11 cellular contexts compared by ENCODE assay signal in the genomic region with DNA sequence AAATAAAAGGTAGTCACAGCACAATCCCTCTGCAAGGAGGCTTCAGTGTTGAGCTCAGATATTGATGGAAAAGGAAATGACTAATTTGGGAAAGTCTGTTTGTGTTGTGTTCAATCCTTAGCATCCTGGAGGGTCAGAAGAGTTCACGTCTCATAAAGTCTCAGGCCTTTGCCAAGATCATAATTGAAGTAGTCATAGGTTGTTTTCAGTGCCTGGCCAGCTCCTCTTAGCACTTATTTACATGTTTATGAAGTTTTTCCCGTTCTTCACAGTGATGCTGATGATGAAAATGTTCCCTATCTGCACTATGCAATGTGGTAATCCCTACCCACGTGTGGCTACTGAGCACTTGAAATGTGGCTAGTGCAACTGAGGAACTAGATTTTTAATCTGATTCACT.
A peak's percentile ranks its signal among the peaks of the same experiment; 100 is the strongest.
DNase-seq lines count a peak whose midpoint lies in the region; ATAC-seq and TF ChIP-seq lines count a peak whose summit lies in the region.
"Had no signal": no experiment of that assay in that cellular context is flagged by ENCODE, and none has a peak within 500 bp of the region (broad histone marks: within the 10 kb centered on the region; RNA-seq: fewer than 3 reads in every experiment).

No MANE protein-coding gene starts in this region.

- H3K79me2 ChIP-seq in MM.1S (ENCODE audit: low read length) (no peaks in the 10 kb centered on the region), OCI-LY7 (ENCODE audit: insufficient read depth, low read depth, low read length) (no peaks in the 10 kb centered on the region)

- WGBS in sigmoid colon, 2 donors, result 50 to 58% methylated on average over 3 of the region's 3 CpGs

- CTCF ChIA-PET in RWPE1 (lab: Yijun Ruan, JAX) (no interaction called here), OCI-LY7 (lab: Charles Lee; ENCODE audit: unreplicated experiment) (interaction anchor here (0.6 kb wide), 1 partner anchor 151 kb away, joined by 3 read pairs; no protein-coding TSS in a partner anchor)

- no peak for TF ChIP-seq POLR2A in sigmoid colon (IDR thresholded peaks at IDR 0.05)

- TF ChIP-seq EP300 in sigmoid colon (IDR thresholded peaks at IDR 0.05), result no peak

- POLR2A ChIA-PET in RWPE1 (lab: Yijun Ruan, JAX; ENCODE audit: low non-redundant PET) (no interaction called here), OCI-LY7 (lab: Charles Lee) (interaction anchor here (0.8 to 0.9 kb wide), 2 partner anchors 16 to 49 kb away, joined by 3 read pairs; no protein-coding TSS in a partner anchor)

- H3K27ac ChIP-seq in RWPE1 (no peak overlapping the region), sigmoid colon (peak overlapping the region in 1 of 4 donors; percentile 39), MM.1S (ENCODE audit: low read length) (no peak overlapping the region), OCI-LY7 (ENCODE audit: low read depth, low read length, poor library complexity, severe bottlenecking) (no peak overlapping the region)
- H3K27ac ChIP-seq: KMS-11, thyroid gland had no signal

- TF ChIP-seq CTCF in RWPE1 (conservative IDR thresholded peaks at IDR 0.05; ENCODE audit: low read depth) (no peak), fibroblast of pulmonary artery (IDR thresholded peaks at IDR 0.05; ENCODE audit: low read length, missing control alignments) (no peak), sigmoid colon (IDR thresholded peaks at IDR 0.05) (no peak), MM.1S (IDR thresholded peaks at IDR 0.05; ENCODE audit: low read length) (no peak), OCI-LY7 (conservative IDR thresholded peaks at IDR 0.05; ENCODE audit: low read length) (no peak)

- no peaks in the 10 kb centered on the region for H3K27me3 ChIP-seq in sigmoid colon
- H3K27me3 ChIP-seq in MM.1S (replicated peaks; ENCODE audit: insufficient read depth, low read length), result no peaks in the 10 kb centered on the region
- H3K27me3 ChIP-seq: thyroid gland had no signal

- BruUV-seq in OCI-LY7 (replicated peaks; lab: Mats Ljungman, UMichigan), result no TSS peak

- H2AFZ ChIP-seq in MM.1S (ENCODE audit: low read length) (no peak overlapping the region), OCI-LY7 (ENCODE audit: low read length) (no peak overlapping the region)

- H3K9ac ChIP-seq in MM.1S (ENCODE audit: low read length), result no peak overlapping the region
- H3K9ac ChIP-seq: KMS-11 had no signal

- ATAC-seq in GM19463 (IDR thresholded peaks at IDR 0.05; ENCODE audit: unreplicated experiment), result no peak

- H3K4me3 ChIP-seq in fibroblast of pulmonary artery (replicated peaks; ENCODE audit: low read depth, low read length), result no peak overlapping the region
- no peak overlapping the region for H3K4me3 ChIP-seq in sigmoid colon
- H3K4me3 ChIP-seq in MM.1S (ENCODE audit: low read length), result no peak overlapping the region
- H3K4me3 ChIP-seq in OCI-LY7 (ENCODE audit: low read depth, low read length, poor library complexity, severe bottlenecking), result no peak overlapping the region
- H3K4me3 ChIP-seq: thyroid gland had no signal

- H3K4me2 ChIP-seq in MM.1S (ENCODE audit: low read depth, low read length), result no peak overlapping the region
- H3K4me2 ChIP-seq in OCI-LY7 (ENCODE audit: low read length), result no peak overlapping the region
- H3K4me2 ChIP-seq: KMS-11 had no signal

- no peaks in the 10 kb centered on the region for H3F3A ChIP-seq in MM.1S (ENCODE audit: insufficient read depth, low read length)

- H4K20me1 ChIP-seq in MM.1S (ENCODE audit: insufficient read depth, low read length) (no peaks in the 10 kb centered on the region), OCI-LY7 (ENCODE audit: insufficient read depth, low read length) (no peaks in the 10 kb centered on the region)

- H3K9me3 ChIP-seq in sigmoid colon (no peaks in the 10 kb centered on the region), MM.1S (replicated peaks; ENCODE audit: insufficient read depth, low read length) (no peaks in the 10 kb centered on the region), OCI-LY7 (ENCODE audit: low read length) (no peaks in the 10 kb centered on the region)
- H3K9me3 ChIP-seq: thyroid gland had no signal

- H3K9me2 ChIP-seq in MM.1S (replicated peaks; ENCODE audit: insufficient read depth, low read length) (no peaks in the 10 kb centered on the region), OCI-LY7 (ENCODE audit: insufficient read depth, low read length) (no peaks in the 10 kb centered on the region)

- H3K36me3 ChIP-seq in sigmoid colon (no peaks in the 10 kb centered on the region), MM.1S (replicated peaks; ENCODE audit: insufficient read depth, low read length) (no peaks in the 10 kb centered on the region), OCI-LY7 (ENCODE audit: insufficient read depth, low read length) (no peaks in the 10 kb centered on the region)
- H3K36me3 ChIP-seq: thyroid gland had no signal

- peaks cover 0 to 14% (median 8%) of the 10 kb centered on the region in 4 donors for H3K4me1 ChIP-seq in sigmoid colon
- no peaks in the 10 kb centered on the region for H3K4me1 ChIP-seq in MM.1S (ENCODE audit: low read length)
- H3K4me1 ChIP-seq in OCI-LY7 (ENCODE audit: insufficient read depth, low read length, poor library complexity, severe bottlenecking), result no peaks in the 10 kb centered on the region
- H3K4me1 ChIP-seq: thyroid gland had no signal

- DNase-seq in H4 (ENCODE audit: low spot score) (peak; percentile 14), RWPE1 (ENCODE audit: low spot score) (peak; percentile 67), fibroblast of pulmonary artery (ENCODE audit: low read depth) (peak; percentile 94), sigmoid colon (peak; percentile 69), NCI-H187 treated with DMSO at 0.1 percent for 48 hours (lab: John Stamatoyannopoulos, UW) (no peak), MM.1S (no peak), OCI-LY7 (ENCODE audit: low spot score) (no peak)
- DNase-seq: NCI-H748 treated with DMSO at 0.1 percent for 48 hours, thyroid gland had no signal

- intact Hi-C loops in sigmoid colon (cut with DNase I), result no loop called here
- intact Hi-C loops in OCI-LY7 (cut with micrococcal nuclease; ENCODE audit: unreplicated experiment), result no loop called here

Comparison
In these comparisons a context has a peak if more than half of its experiments do, and no peak if none do; other contexts are left out.
1. DNase-seq: peak in H4 (single experiment), RWPE1 (single experiment), fibroblast of pulmonary artery (single experiment) and sigmoid colon (single experiment); none in NCI-H187 treated with DMSO at 0.1 percent for 48 hours (single experiment), MM.1S (single experiment) and OCI-LY7 (single experiment).